ENCODE assay signal across 9 cellular contexts in genomic region chr15:41429003-41429890, GRCh38. TPM values are rescaled to one million over a fixed set of nuclear protein-coding genes. Genes with fewer than 3 reads are reported as not detected.
A peak's percentile ranks its signal among the peaks of the same experiment; 100 is the strongest.
DNase-seq lines count a peak whose midpoint lies in the region; ATAC-seq, FAIRE-seq and TF ChIP-seq lines count a peak whose summit lies in the region.
"Had no signal": no experiment of that assay in that cellular context is flagged by ENCODE, and none has a peak within 500 bp of the region (broad histone marks: within the 10 kb centered on the region; RNA-seq: fewer than 3 reads in every experiment).

No MANE protein-coding gene starts in this region.

- H3K9me3 ChIP-seq in breast epithelium (no peaks in the 10 kb centered on the region), right cardiac atrium (ENCODE audit: control insufficient read depth, low read length) (no peaks in the 10 kb centered on the region)

- no peaks in the 10 kb centered on the region for H3K27me3 ChIP-seq in breast epithelium
- H3K27me3 ChIP-seq in right cardiac atrium (ENCODE audit: control insufficient read depth, insufficient read depth), result no peaks in the 10 kb centered on the region

- H3K27ac Mint-ChIP-seq in memory B cell, result peak overlapping the region; percentile 66

- ATAC-seq in GM21528 (IDR thresholded peaks at IDR 0.05; ENCODE audit: low FRiP score, unreplicated experiment) (peak; percentile 81), memory B cell (ENCODE audit: low read depth) (peak; percentile 61), right cardiac atrium (no peak), GM18873 (IDR thresholded peaks at IDR 0.05; ENCODE audit: low FRiP score, unreplicated experiment) (no peak)

- no peak for TF ChIP-seq POLR2A in breast epithelium (IDR thresholded peaks at IDR 0.05)

- no peaks in the 10 kb centered on the region for H3K4me1 ChIP-seq in breast epithelium
- H3K4me1 ChIP-seq in right cardiac atrium (ENCODE audit: control insufficient read depth, insufficient read depth, low read length), result peaks cover 2% of the 10 kb centered on the region

- 87% methylated on average over 10 of the region's 10 CpGs for WGBS in right cardiac atrium

- no peaks in the 10 kb centered on the region for H3K36me3 ChIP-seq in breast epithelium

- no peak overlapping the region for H3K27ac ChIP-seq in breast epithelium
- no peak overlapping the region for H3K27ac ChIP-seq in right cardiac atrium (ENCODE audit: low read length)

- intact Hi-C loops in breast epithelium (cut with DNase I; ENCODE audit: low total_unique reads), result no loop called here
- intact Hi-C loops in right cardiac atrium (cut with DNase I), result no loop called here

- H3K4me3 Mint-ChIP-seq in memory B cell, result peak overlapping the region; percentile 51

- peaks cover 15% of the 10 kb centered on the region for H3K4me1 Mint-ChIP-seq in memory B cell

- no peaks in the 10 kb centered on the region for H3K27me3 Mint-ChIP-seq in memory B cell

- DNase-seq in NAMALWA (ENCODE audit: low spot score) (peak; percentile 31), memory B cell (ENCODE audit: low spot score in 2 of 2) (no peak), D721Med (ENCODE audit: insufficient read length, low spot score) (no peak), breast epithelium (ENCODE audit: low spot score in 2 of 2) (no peak), right cardiac atrium (no peak)
- DNase-seq: NCI-H1417 had no signal

- no peaks in the 10 kb centered on the region for H3K9me3 Mint-ChIP-seq in memory B cell

- TF ChIP-seq CTCF in GM12875 (IDR thresholded peaks at IDR 0.05; ENCODE audit: borderline replicate concordance, insufficient read depth, low read depth, low read length) (no peak), D721Med (IDR thresholded peaks at IDR 0.05; ENCODE audit: insufficient read depth, missing control alignments) (no peak), breast epithelium (IDR thresholded peaks at IDR 0.05) (no peak)

- FAIRE-seq in D721Med (lab: Jason Lieb, UNC), result no peak

- H3K4me3 ChIP-seq in GM12875 (ENCODE audit: low read depth, low read length) (peak overlapping the region; percentile 21), breast epithelium (no peak overlapping the region), right cardiac atrium (ENCODE audit: low read length) (no peak overlapping the region)

- H3K36me3 Mint-ChIP-seq in memory B cell, result peaks cover 4% of the 10 kb centered on the region

RNA-seq across cellular contexts. Expression of gene RTF1, which starts 12.4 kb away (rescaled TPM):
- total RNA-seq in breast epithelium (10 to 100 TPM; 33.1 to 49.0 (median 34.2) TPM), right cardiac atrium (10 to 100 TPM; 22.3 to 25.0 (median 23.1) TPM)
- polyA plus RNA-seq in right cardiac atrium, result 14.1 TPM

RNA-seq across cellular contexts. Expression of gene NDUFAF1, which starts 27.0 kb away (rescaled TPM):
- 10 to 100 TPM in 2 of 3 donors, 1 to 10 TPM in 1; 6.9 to 19.9 (median 14.7) TPM for total RNA-seq in breast epithelium
- 10 to 100 TPM; 19.7 to 35.1 (median 26.6) TPM for total RNA-seq in right cardiac atrium
- polyA plus RNA-seq in right cardiac atrium, result 65.9 TPM

Comparison
In these comparisons a context has a peak if more than half of its experiments do, and no peak if none do; other contexts are left out.
1. ATAC-seq: peak in GM21528 (single experiment) and memory B cell (single experiment); none in right cardiac atrium (0 of 2) and GM18873 (single experiment).